7 cellular contexts compared by ENCODE assay signal in genomic region chr4:10131202-10131601, GRCh38.
"Had no signal": no experiment of that assay in that cellular context is flagged by ENCODE, and none has a peak within 500 bp of the region (broad histone marks: within the 10 kb centered on the region; RNA-seq: fewer than 3 reads in every experiment).

No MANE protein-coding gene starts in this region.

- H3K4me3 Mint-ChIP-seq: IgD-negative memory B cell had no signal

- H3K9ac ChIP-seq: KMS-11 had no signal

- H3K27ac ChIP-seq: HL-60, KMS-11 had no signal

- DNase-seq: IMR-90, KBM-7, KG1 had no signal

- FAIRE-seq: HTR-8/SVneo had no signal

- H3K4me2 ChIP-seq: KMS-11 had no signal

- H3K27ac Mint-ChIP-seq: IgD-negative memory B cell had no signal

- H3K36me3 Mint-ChIP-seq: IgD-negative memory B cell had no signal

- H3K4me1 Mint-ChIP-seq: IgD-negative memory B cell had no signal
